Comparison of ENCODE assay signal across 8 cellular contexts in genomic region chr20:37276494-37277252, GRCh38. TPM values are rescaled to one million over a fixed set of nuclear protein-coding genes. Genes with fewer than 3 reads are reported as not detected.
DNase-seq lines count a peak whose midpoint lies in the region; ATAC-seq and TF ChIP-seq lines count a peak whose summit lies in the region.

No MANE protein-coding gene starts in this region.

- H3K27ac ChIP-seq in A673 (ENCODE audit: low read depth, low read length, poor library complexity, severe bottlenecking) (no peak overlapping the region), prostate gland (peak overlapping the region; percentile 25 to 64)

- H3K4me1 ChIP-seq in A673 (ENCODE audit: insufficient read depth, low read length, poor library complexity, severe bottlenecking): no peaks in the 10 kb centered on the region
- no peaks in the 10 kb centered on the region for H3K4me1 ChIP-seq in prostate gland (replicated peaks)

- peak; percentile 52 for ATAC-seq in HG03342 (IDR thresholded peaks at IDR 0.05; ENCODE audit: unreplicated experiment)

- H3K4me3 ChIP-seq in A673 (ENCODE audit: low read depth, low read length, poor library complexity, severe bottlenecking): no peak overlapping the region
- no peak overlapping the region for H3K4me3 ChIP-seq in prostate gland

- no peaks in the 10 kb centered on the region for H3K27me3 ChIP-seq in A673 (replicated peaks; ENCODE audit: insufficient read depth, low read depth, low read length, poor library complexity)
- H3K27me3 ChIP-seq in prostate gland (replicated peaks; ENCODE audit: insufficient read depth): no peaks in the 10 kb centered on the region

- peak; percentile 50 for DNase-seq in A673 (ENCODE audit: low spot score)
- peak; percentile 64 for DNase-seq in SK-N-DZ (ENCODE audit: low spot score)
- peak; percentile 90 for DNase-seq in fibroblast of peridontal ligament (ENCODE audit: extremely low read depth)
- peak; percentile 54 for DNase-seq in prostate gland (ENCODE audit: low spot score)
- DNase-seq in T-helper 9 cell: no peak
- DNase-seq in putamen (ENCODE audit: low spot score): no peak

- no TSS peak for BruUV-seq in A673 (replicated peaks; lab: Mats Ljungman, UMichigan)

- CTCF ChIA-PET in A673 (lab: Charles Lee): no interaction called here

- WGBS in prostate gland: 19% methylated on average over 15 of the region's 15 CpGs

- intact Hi-C loops in A673 (cut with micrococcal nuclease; ENCODE audit: unreplicated experiment) (no loop called here), prostate gland (cut with DNase I) (no loop called here)

- no peaks in the 10 kb centered on the region for H3K36me3 ChIP-seq in A673 (ENCODE audit: insufficient read depth, low read length, poor library complexity, severe bottlenecking)
- H3K36me3 ChIP-seq in prostate gland: no peaks in the 10 kb centered on the region

- peak; percentile 42 for TF ChIP-seq CTCF in A673 (conservative IDR thresholded peaks at IDR 0.05; ENCODE audit: low read depth, low read length)
- TF ChIP-seq CTCF in prostate gland (IDR thresholded peaks at IDR 0.05): peak in 2 of 4 experiments; percentile 34 to 35

- TF ChIP-seq POLR2A in GM10847 (IDR thresholded peaks at IDR 0.05; ENCODE audit: extremely low read depth, insufficient read length) (peak; percentile 16), prostate gland (IDR thresholded peaks at IDR 0.05) (no peak)

- H3K9me3 ChIP-seq in A673 (ENCODE audit: low read depth, low read length, poor library complexity, severe bottlenecking) (no peaks in the 10 kb centered on the region), prostate gland (no peaks in the 10 kb centered on the region)

- POLR2A ChIA-PET in A673 (lab: Charles Lee; ENCODE audit: low non-redundant PET): no interaction called here

RNA-seq across cellular contexts. Expression of gene MANBAL, which starts 12.8 kb away (rescaled TPM):
- total RNA-seq in A673 (2021) (46.4 and 48.4 TPM in 2 replicates), prostate gland (10 to 100 TPM; 28.9 to 39.4 TPM)
- 25.2 and 27.4 TPM in 2 replicates for polyA plus RNA-seq in SK-N-DZ (2014; cell fraction: cytosol; rRNA removed)
- polyA plus RNA-seq in SK-N-DZ (2014; cell fraction: nucleus; rRNA removed): 11.9 and 19.2 TPM in 2 replicates

RNA-seq across cellular contexts. Expression of gene GHRH, which starts 15.1 kb away (rescaled TPM):
- total RNA-seq in A673 (2021) (not detected in 2 replicates), prostate gland (not detected)
- polyA plus RNA-seq in SK-N-DZ (2014; cell fraction: cytosol; rRNA removed): 0.61 and 0.78 TPM in 2 replicates
- 1.4 TPM in 1 of 2 replicates, not detected in the other for polyA plus RNA-seq in SK-N-DZ (2014; cell fraction: nucleus; rRNA removed)

Comparison
In these comparisons a context has a peak if more than half of its experiments do, and no peak if none do; other contexts are left out.
1. DNase-seq: peak in A673 (single experiment), SK-N-DZ (single experiment), fibroblast of peridontal ligament (single experiment) and prostate gland (single experiment); none in T-helper 9 cell (single experiment) and putamen (single experiment).